ENCODE assay signal across 1 cellular context in genomic region chr9:133121200-133122166, GRCh38.
TF ChIP-seq lines count a peak whose summit lies in the region.

Gene RALGDS, minus strand, starts transcription at chr9:133121240. Its CDS starts 86 bp downstream, at chr9:133121154.

TF ChIP-seq in K562, 482 proteins besides CTCF, POLR2A, EP300 and RAD21 (continued from another document):
- peak in 1 of 2 experiments; percentile 37 for TF ChIP-seq E2F6 (IDR thresholded peaks at IDR 0.05; ENCODE audit: borderline replicate concordance in 1 of 2, extremely low read depth in 1 of 2, insufficient read depth in 1 of 2, insufficient read length in 1 of 2, low read depth in 1 of 2, low read length in 1 of 2, poor library complexity in 1 of 2, severe bottlenecking in 1 of 2)
- TF ChIP-seq THRB (CRISPR knock-in tag; conservative IDR thresholded peaks at IDR 0.05) = no peak
- 0 out of 2 replicates have a peak, but pooled peaks have one; percentile 19 for TF ChIP-seq CC2D1A (IDR thresholded peaks at IDR 0.05)
- TF ChIP-seq NKRF (IDR thresholded peaks at IDR 0.05; ENCODE audit: borderline replicate concordance) = peak; percentile 66; the same call in 1 of the 2 replicates
- peak in 1 of 2 experiments; percentile 70; a peak in 1 of 4 replicates for TF ChIP-seq ZNF639 (CRISPR knock-in tag; conservative IDR thresholded peaks at IDR 0.05 in 1 of 2, IDR thresholded peaks at IDR 0.05 in 1 of 2)
- no peak for TF ChIP-seq ZNF57 (CRISPR knock-in tag; IDR thresholded peaks at IDR 0.05)
- no peak for TF ChIP-seq NR4A1 (CRISPR knock-in tag; IDR thresholded peaks at IDR 0.05)
- 0 out of 2 replicates have a peak, but pooled peaks have one; percentile 35 for TF ChIP-seq NR4A1 (tag; IDR thresholded peaks at IDR 0.05)
- TF ChIP-seq TEAD4 (IDR thresholded peaks at IDR 0.05; ENCODE audit: low read length) = peak; percentile 6; the same call in 1 of the 2 replicates
- TF ChIP-seq TEAD4 (CRISPR knock-in tag; IDR thresholded peaks at IDR 0.05; ENCODE audit: borderline replicate concordance) = no peak
- no peak for TF ChIP-seq TCF3 (CRISPR knock-in tag; IDR thresholded peaks at IDR 0.05)
- no peak for TF ChIP-seq ZNF512 (tag; IDR thresholded peaks at IDR 0.05)
- no peak for TF ChIP-seq SUPT5H (IDR thresholded peaks at IDR 0.05)
- TF ChIP-seq ID3 (CRISPR knock-in tag; IDR thresholded peaks at IDR 0.05) = no peak
- peak; percentile 17; the same call in 1 of the 2 replicates for TF ChIP-seq ID3 (tag; IDR thresholded peaks at IDR 0.05)
- no peak for TF ChIP-seq CBX3 (IDR thresholded peaks at IDR 0.05; ENCODE audit: borderline replicate concordance in 1 of 2, low read length in 2 of 2)
- TF ChIP-seq MEF2A (IDR thresholded peaks at IDR 0.05; ENCODE audit: control insufficient read depth, low read depth, low read length) = no peak
- TF ChIP-seq BCOR (IDR thresholded peaks at IDR 0.05) = peak; percentile 20; the same call in 1 of the 2 replicates
- TF ChIP-seq KDM2B (CRISPR knock-in tag; IDR thresholded peaks at IDR 0.05) = 0 out of 2 replicates have a peak, but pooled peaks have one; percentile 36
- TF ChIP-seq PHF8 (IDR thresholded peaks at IDR 0.05; ENCODE audit: borderline replicate concordance, low read length) = no peak
- no peak for TF ChIP-seq U2AF2 (optimal IDR thresholded peaks at IDR 0.05; ENCODE audit: low read depth, low read length)
- 0 out of 2 replicates have a peak, but pooled peaks have one; percentile 66 for TF ChIP-seq STAT6 (CRISPR knock-in tag; IDR thresholded peaks at IDR 0.05)
- TF ChIP-seq HMBOX1 (IDR thresholded peaks at IDR 0.05) = no peak
- TF ChIP-seq RB1 (IDR thresholded peaks at IDR 0.05; ENCODE audit: low read depth) = no peak
- TF ChIP-seq RCOR1 (IDR thresholded peaks at IDR 0.05; ENCODE audit: borderline replicate concordance in 1 of 2, low read depth in 2 of 2, low read length in 2 of 2) = 0 out of 4 replicates have a peak, but pooled peaks of 1 of the 2 experiments have one; percentile 46
- peak; percentile 46 for TF ChIP-seq ARID1B (IDR thresholded peaks at IDR 0.05)
- TF ChIP-seq L3MBTL2 (IDR thresholded peaks at IDR 0.05) = peak; percentile 25; the same call in 1 of the 2 replicates
- TF ChIP-seq RBBP5 (IDR thresholded peaks at IDR 0.05; ENCODE audit: borderline replicate concordance, insufficient read depth, low read length, poor library complexity, severe bottlenecking) = no peak
- TF ChIP-seq SIX5 (IDR thresholded peaks at IDR 0.05; ENCODE audit: borderline replicate concordance in 1 of 2, insufficient read depth in 1 of 2, low read depth in 1 of 2, low read length in 2 of 2) = no peak
- peak; percentile 25 for TF ChIP-seq DACH1 (IDR thresholded peaks at IDR 0.05; ENCODE audit: partially characterized antibody)
- TF ChIP-seq JUND (IDR thresholded peaks at IDR 0.05; ENCODE audit: borderline replicate concordance, low read depth, low read length) = peak; percentile 20; the same call in 1 of the 2 replicates
- TF ChIP-seq JUND (tag; IDR thresholded peaks at IDR 0.05; ENCODE audit: borderline replicate concordance, low read depth, low read length) = no peak; the same call in 2 of the 3 replicates
- peak; percentile 84 for TF ChIP-seq ZFP36 (IDR thresholded peaks at IDR 0.05; ENCODE audit: low read depth, low read length, partially characterized antibody)
- TF ChIP-seq SMARCA5 (IDR thresholded peaks at IDR 0.05) = peak; percentile 83; the same call in 1 of the 2 replicates
- TF ChIP-seq NBN (IDR thresholded peaks at IDR 0.05; ENCODE audit: low read depth) = no peak
- TF ChIP-seq NCOA1 (IDR thresholded peaks at IDR 0.05; ENCODE audit: low read depth) = peak; percentile 36; the same call in 1 of the 2 replicates
- peak; percentile 9 for TF ChIP-seq CCNT2 (IDR thresholded peaks at IDR 0.05; ENCODE audit: borderline replicate concordance, extremely low read depth, insufficient read length, low read depth, low read length)
- TF ChIP-seq MYBL2 (IDR thresholded peaks at IDR 0.05; ENCODE audit: low read depth) = no peak
- TF ChIP-seq MYBL2 (CRISPR knock-in tag; IDR thresholded peaks at IDR 0.05; ENCODE audit: borderline replicate concordance) = no peak
- TF ChIP-seq TOE1 (IDR thresholded peaks at IDR 0.05; ENCODE audit: borderline replicate concordance) = peak; percentile 52; the same call in 1 of the 2 replicates
- no peak for TF ChIP-seq TOE1 (CRISPR knock-in tag; IDR thresholded peaks at IDR 0.05; ENCODE audit: borderline replicate concordance, low read depth)
- peak; percentile 96 for TF ChIP-seq CEBPB (tag; IDR thresholded peaks at IDR 0.05)
- TF ChIP-seq ZNF584 (CRISPR knock-in tag; IDR thresholded peaks at IDR 0.05; ENCODE audit: low read depth) = 0 out of 2 replicates have a peak, but pooled peaks have one; percentile 47
- TF ChIP-seq ATF1 (CRISPR knock-in tag; IDR thresholded peaks at IDR 0.05) = no peak
- peak; percentile 31 for TF ChIP-seq ATF1 (tag; IDR thresholded peaks at IDR 0.05)
- TF ChIP-seq FOXO4 (CRISPR knock-in tag; IDR thresholded peaks at IDR 0.05) = no peak
- 0 out of 4 replicates have a peak, but pooled peaks of 1 of the 2 experiments have one; percentile 6 for TF ChIP-seq KDM1A (IDR thresholded peaks at IDR 0.05)
- TF ChIP-seq IFI16 (CRISPR knock-in tag; IDR thresholded peaks at IDR 0.05) = no peak
- TF ChIP-seq CBX5 (IDR thresholded peaks at IDR 0.05; ENCODE audit: borderline replicate concordance, low read depth) = no peak
- no peak for TF ChIP-seq ZNF347 (CRISPR knock-in tag; IDR thresholded peaks at IDR 0.05; ENCODE audit: low read depth)
- TF ChIP-seq HDAC1 (IDR thresholded peaks at IDR 0.05) = peak in 1 of 2 experiments; percentile 16; a peak in 1 of 4 replicates
- TF ChIP-seq NR2C2 (CRISPR knock-in tag; IDR thresholded peaks at IDR 0.05) = no peak
- peak; percentile 29; the same call in 1 of the 2 replicates for TF ChIP-seq NR2C2 (tag; IDR thresholded peaks at IDR 0.05)
- TF ChIP-seq JUNB (CRISPR knock-in tag; conservative IDR thresholded peaks at IDR 0.05) = no peak
- no peak for TF ChIP-seq ZNF274 (IDR thresholded peaks at IDR 0.05; ENCODE audit: borderline replicate concordance, low read depth, low read length)
- no peak for TF ChIP-seq ZNF511 (CRISPR knock-in tag; IDR thresholded peaks at IDR 0.05)
- TF ChIP-seq ZNF444 (CRISPR knock-in tag; IDR thresholded peaks at IDR 0.05) = no peak
- peak; percentile 2; the same call in 1 of the 2 replicates for TF ChIP-seq EP400 (IDR thresholded peaks at IDR 0.05)
